ENCODE assay signal across 8 cellular contexts in the genomic region with DNA sequence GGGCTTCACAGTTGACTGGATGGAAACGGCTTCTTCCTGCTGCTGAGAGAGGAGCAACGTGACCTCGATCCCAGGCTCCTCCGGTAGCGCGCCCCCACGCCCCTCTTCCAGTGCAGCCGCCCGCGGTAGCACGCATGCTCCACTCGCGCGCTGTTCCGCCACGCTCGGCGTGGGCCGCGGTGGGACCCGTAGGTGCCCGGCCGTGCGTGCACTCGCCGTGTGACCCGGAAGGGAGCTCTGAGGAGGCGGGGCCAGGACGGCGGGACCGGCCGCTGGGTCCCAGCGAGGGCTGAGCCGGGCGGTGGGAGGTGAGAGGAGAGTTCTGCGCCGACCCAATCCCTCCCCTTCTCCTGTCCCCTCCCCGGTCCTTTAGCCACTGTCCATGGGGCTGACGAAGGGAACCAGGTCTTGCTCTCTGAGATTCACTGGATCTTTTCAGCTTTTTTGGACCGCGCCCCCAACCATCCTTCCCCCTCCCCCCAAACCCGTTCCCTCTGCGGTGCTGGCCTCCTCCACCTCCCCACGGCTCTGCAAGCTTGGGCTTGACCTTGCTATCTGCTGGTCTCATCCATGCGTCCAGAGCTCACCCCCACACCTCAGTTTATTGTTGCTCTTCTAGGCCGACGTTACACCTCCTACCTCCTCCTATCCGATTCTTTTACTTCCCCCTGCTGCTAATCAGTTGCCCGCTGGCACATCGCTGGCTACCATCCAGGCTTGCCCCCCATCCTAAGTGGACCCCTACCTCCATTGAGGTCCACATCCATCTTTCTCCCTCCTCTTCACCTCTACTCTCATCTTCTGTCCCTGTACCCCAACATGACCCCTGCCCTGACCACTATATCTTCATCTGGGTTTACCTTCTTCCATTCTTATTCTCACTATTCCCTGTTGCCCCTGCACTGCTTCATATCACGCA. TPM values are rescaled to one million over a fixed set of nuclear protein-coding genes. Genes with fewer than 3 reads are reported as not detected.
DNase-seq lines count a peak whose midpoint lies in the region; ATAC-seq and TF ChIP-seq lines count a peak whose summit lies in the region.

A gene (plus strand): TSS at position 255 of the 919 bp plus-strand sequence. CDS start 2,115 bp downstream, outside the sequence.

- DNase-seq in NCI-H1436 (lab: John Stamatoyannopoulos, UW), result peak; percentile 65
- DNase-seq in NCI-H1436 treated with DMSO at 0.1 percent for 48 hours (lab: John Stamatoyannopoulos, UW), result no peak
- DNase-seq in NCI-H2171 (lab: John Stamatoyannopoulos, UW), result peak; percentile 54
- DNase-seq in WTC11 (ENCODE audit: low spot score), result peak; percentile 77
- peak in 57 of 61 donors; percentile 50 to 91 (median 80) for DNase-seq in caudate nucleus (lab: John Stamatoyannopoulos, UW)
- DNase-seq in inferior parietal cortex (ENCODE audit: extremely low spot score), result peak; percentile 89
- peak; percentile 33 for DNase-seq in smooth muscle cell of the brain vasculature (ENCODE audit: low read depth, low spot score)

- peak within 1 kb of the TSS; percentile 77 for H3K27ac ChIP-seq in caudate nucleus (ENCODE audit: low read depth, low read length)

- no peaks in the 10 kb centered on the region for H3K9me3 Mint-ChIP-seq in WTC11

- ATAC-seq in HG02852 (IDR thresholded peaks at IDR 0.05; ENCODE audit: unreplicated experiment) (peak; percentile 95), WTC11 (peak; percentile 79)

- peak within 1 kb of the TSS; percentile 89 for H3K4me3 Mint-ChIP-seq in WTC11

- H3K27me3 Mint-ChIP-seq in WTC11 (ENCODE audit: low read depth), result no peaks in the 10 kb centered on the region; the same call in 1 of the 2 replicates

- peaks cover 16% of the 10 kb centered on the region for H3K36me3 Mint-ChIP-seq in WTC11

- peak within 1 kb of the TSS; percentile 95 for H3K27ac Mint-ChIP-seq in WTC11

- H3K4me1 Mint-ChIP-seq in WTC11, result peaks cover 20% of the 10 kb centered on the region

- POLR2A ChIA-PET in WTC11 (lab: Charles Lee), result interaction anchor here (0.6 to 4.0 kb wide), 10 partner anchors 11 to 328 kb away, joined by 3 to 29 read pairs (median 4); a partner anchor contains a TSS

- TF ChIP-seq CTCF in WTC11 (IDR thresholded peaks at IDR 0.05), result no peak

- CTCF ChIA-PET in WTC11 (lab: Charles Lee), result interaction anchor here (0.8 to 1.6 kb wide), 6 partner anchors 10 to 314 kb away, joined by 3 to 11 read pairs (median 5); a partner anchor contains a TSS

TF ChIP-seq in WTC11, 78 proteins besides CTCF, POLR2A, EP300 and RAD21 (continues in another document):
- no peak for TF ChIP-seq ZNF317 (CRISPR knock-in tag; IDR thresholded peaks at IDR 0.05; ENCODE audit: borderline replicate concordance, low read depth)
- TF ChIP-seq, protein P1, sequence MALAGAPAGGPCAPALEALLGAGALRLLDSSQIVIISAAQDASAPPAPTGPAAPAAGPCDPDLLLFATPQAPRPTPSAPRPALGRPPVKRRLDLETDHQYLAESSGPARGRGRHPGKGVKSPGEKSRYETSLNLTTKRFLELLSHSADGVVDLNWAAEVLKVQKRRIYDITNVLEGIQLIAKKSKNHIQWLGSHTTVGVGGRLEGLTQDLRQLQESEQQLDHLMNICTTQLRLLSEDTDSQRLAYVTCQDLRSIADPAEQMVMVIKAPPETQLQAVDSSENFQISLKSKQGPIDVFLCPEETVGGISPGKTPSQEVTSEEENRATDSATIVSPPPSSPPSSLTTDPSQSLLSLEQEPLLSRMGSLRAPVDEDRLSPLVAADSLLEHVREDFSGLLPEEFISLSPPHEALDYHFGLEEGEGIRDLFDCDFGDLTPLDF (CRISPR knock-in tag; IDR thresholded peaks at IDR 0.05), result peak; percentile 80; the same call in 1 of the 2 replicates
- TF ChIP-seq, protein P2, sequence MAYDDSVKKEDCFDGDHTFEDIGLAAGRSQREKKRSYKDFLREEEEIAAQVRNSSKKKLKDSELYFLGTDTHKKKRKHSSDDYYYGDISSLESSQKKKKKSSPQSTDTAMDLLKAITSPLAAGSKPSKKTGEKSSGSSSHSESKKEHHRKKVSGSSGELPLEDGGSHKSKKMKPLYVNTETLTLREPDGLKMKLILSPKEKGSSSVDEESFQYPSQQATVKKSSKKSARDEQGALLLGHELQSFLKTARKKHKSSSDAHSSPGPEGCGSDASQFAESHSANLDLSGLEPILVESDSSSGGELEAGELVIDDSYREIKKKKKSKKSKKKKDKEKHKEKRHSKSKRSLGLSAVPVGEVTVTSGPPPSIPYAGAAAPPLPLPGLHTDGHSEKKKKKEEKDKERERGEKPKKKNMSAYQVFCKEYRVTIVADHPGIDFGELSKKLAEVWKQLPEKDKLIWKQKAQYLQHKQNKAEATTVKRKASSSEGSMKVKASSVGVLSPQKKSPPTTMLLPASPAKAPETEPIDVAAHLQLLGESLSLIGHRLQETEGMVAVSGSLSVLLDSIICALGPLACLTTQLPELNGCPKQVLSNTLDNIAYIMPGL (CRISPR knock-in tag; IDR thresholded peaks at IDR 0.05), result peak; percentile 90
- peak; percentile 90 for TF ChIP-seq FOXK1 (CRISPR knock-in tag; IDR thresholded peaks at IDR 0.05)
- TF ChIP-seq, protein P3, sequence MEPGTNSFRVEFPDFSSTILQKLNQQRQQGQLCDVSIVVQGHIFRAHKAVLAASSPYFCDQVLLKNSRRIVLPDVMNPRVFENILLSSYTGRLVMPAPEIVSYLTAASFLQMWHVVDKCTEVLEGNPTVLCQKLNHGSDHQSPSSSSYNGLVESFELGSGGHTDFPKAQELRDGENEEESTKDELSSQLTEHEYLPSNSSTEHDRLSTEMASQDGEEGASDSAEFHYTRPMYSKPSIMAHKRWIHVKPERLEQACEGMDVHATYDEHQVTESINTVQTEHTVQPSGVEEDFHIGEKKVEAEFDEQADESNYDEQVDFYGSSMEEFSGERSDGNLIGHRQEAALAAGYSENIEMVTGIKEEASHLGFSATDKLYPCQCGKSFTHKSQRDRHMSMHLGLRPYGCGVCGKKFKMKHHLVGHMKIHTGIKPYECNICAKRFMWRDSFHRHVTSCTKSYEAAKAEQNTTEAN (CRISPR knock-in tag; IDR thresholded peaks at IDR 0.05), result peak; percentile 64; the same call in 1 of the 2 replicates
- TF ChIP-seq, protein P4, sequence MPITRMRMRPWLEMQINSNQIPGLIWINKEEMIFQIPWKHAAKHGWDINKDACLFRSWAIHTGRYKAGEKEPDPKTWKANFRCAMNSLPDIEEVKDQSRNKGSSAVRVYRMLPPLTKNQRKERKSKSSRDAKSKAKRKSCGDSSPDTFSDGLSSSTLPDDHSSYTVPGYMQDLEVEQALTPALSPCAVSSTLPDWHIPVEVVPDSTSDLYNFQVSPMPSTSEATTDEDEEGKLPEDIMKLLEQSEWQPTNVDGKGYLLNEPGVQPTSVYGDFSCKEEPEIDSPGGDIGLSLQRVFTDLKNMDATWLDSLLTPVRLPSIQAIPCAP (CRISPR knock-in tag; IDR thresholded peaks at IDR 0.05), result no peak
- TF ChIP-seq NR2C2 (CRISPR knock-in tag; IDR thresholded peaks at IDR 0.05), result 0 out of 2 replicates have a peak, but pooled peaks have one; percentile 25
- TF ChIP-seq TEAD4 (CRISPR knock-in tag; IDR thresholded peaks at IDR 0.05), result 0 out of 2 replicates have a peak, but pooled peaks have one; percentile 45
- TF ChIP-seq, protein P5, sequence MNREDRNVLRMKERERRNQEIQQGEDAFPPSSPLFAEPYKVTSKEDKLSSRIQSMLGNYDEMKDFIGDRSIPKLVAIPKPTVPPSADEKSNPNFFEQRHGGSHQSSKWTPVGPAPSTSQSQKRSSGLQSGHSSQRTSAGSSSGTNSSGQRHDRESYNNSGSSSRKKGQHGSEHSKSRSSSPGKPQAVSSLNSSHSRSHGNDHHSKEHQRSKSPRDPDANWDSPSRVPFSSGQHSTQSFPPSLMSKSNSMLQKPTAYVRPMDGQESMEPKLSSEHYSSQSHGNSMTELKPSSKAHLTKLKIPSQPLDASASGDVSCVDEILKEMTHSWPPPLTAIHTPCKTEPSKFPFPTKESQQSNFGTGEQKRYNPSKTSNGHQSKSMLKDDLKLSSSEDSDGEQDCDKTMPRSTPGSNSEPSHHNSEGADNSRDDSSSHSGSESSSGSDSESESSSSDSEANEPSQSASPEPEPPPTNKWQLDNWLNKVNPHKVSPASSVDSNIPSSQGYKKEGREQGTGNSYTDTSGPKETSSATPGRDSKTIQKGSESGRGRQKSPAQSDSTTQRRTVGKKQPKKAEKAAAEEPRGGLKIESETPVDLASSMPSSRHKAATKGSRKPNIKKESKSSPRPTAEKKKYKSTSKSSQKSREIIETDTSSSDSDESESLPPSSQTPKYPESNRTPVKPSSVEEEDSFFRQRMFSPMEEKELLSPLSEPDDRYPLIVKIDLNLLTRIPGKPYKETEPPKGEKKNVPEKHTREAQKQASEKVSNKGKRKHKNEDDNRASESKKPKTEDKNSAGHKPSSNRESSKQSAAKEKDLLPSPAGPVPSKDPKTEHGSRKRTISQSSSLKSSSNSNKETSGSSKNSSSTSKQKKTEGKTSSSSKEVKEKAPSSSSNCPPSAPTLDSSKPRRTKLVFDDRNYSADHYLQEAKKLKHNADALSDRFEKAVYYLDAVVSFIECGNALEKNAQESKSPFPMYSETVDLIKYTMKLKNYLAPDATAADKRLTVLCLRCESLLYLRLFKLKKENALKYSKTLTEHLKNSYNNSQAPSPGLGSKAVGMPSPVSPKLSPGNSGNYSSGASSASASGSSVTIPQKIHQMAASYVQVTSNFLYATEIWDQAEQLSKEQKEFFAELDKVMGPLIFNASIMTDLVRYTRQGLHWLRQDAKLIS (CRISPR knock-in tag; IDR thresholded peaks at IDR 0.05; ENCODE audit: borderline replicate concordance), result no peak

RNA-seq across cellular contexts. Expression of the gene that starts here (rescaled TPM):
- total RNA-seq in WTC11 (2021), result 15.2 to 20.5 TPM (median 19.2 TPM) in 3 replicates
